ENCODE assay signal across 16 cellular contexts in genomic region chr1:118081387-118081786, GRCh38.
A peak's percentile ranks its signal among the peaks of the same experiment; 100 is the strongest.
DNase-seq lines count a peak whose midpoint lies in the region; ATAC-seq and TF ChIP-seq lines count a peak whose summit lies in the region.
"Had no signal": no experiment of that assay in that cellular context is flagged by ENCODE, and none has a peak within 500 bp of the region (broad histone marks: within the 10 kb centered on the region; RNA-seq: fewer than 3 reads in every experiment).

No MANE protein-coding gene starts in this region.

- intact Hi-C loops in Caco-2 (cut with micrococcal nuclease; ENCODE audit: unreplicated experiment) (no loop called here), gastrocnemius medialis (cut with DNase I; ENCODE audit: low total_unique reads) (no loop called here)

- peaks cover 9% of the 10 kb centered on the region for H3K4me1 Mint-ChIP-seq in Caco-2 (ENCODE audit: low read depth, unreplicated experiment)

- H3K36me3 ChIP-seq in Caco-2 (ENCODE audit: control insufficient read depth, insufficient read depth, low read length): no peaks in the 10 kb centered on the region
- no peaks in the 10 kb centered on the region for H3K36me3 ChIP-seq in gastrocnemius medialis
- H3K36me3 ChIP-seq: HAP-1, heart right ventricle had no signal

- in situ Hi-C loops in gastrocnemius medialis (cut with MboI; ENCODE audit: low sequenced_read_pairs in 4 of 4): no loop called here

- H3K36me3 Mint-ChIP-seq in Caco-2 (ENCODE audit: insufficient read depth, unreplicated experiment): no peaks in the 10 kb centered on the region

- no peak overlapping the region for H3K27ac ChIP-seq in gastrocnemius medialis
- H3K27ac ChIP-seq: heart right ventricle had no signal

- CTCF ChIA-PET in Caco-2 (lab: Charles Lee): no interaction called here

- H3K4me3 Mint-ChIP-seq in Caco-2 (ENCODE audit: unreplicated experiment): peak overlapping the region; percentile 12

- H3K9me3 ChIP-seq in Caco-2 (no peaks in the 10 kb centered on the region), gastrocnemius medialis (no peaks in the 10 kb centered on the region)
- H3K9me3 ChIP-seq: HAP-1 had no signal

- H3K4me1 ChIP-seq in Caco-2 (no peaks in the 10 kb centered on the region), gastrocnemius medialis (no peaks in the 10 kb centered on the region)
- H3K4me1 ChIP-seq: HAP-1, heart right ventricle had no signal

- H3K9me3 Mint-ChIP-seq in Caco-2 (ENCODE audit: unreplicated experiment): no peaks in the 10 kb centered on the region

- no TSS peak for BruUV-seq in Caco-2 (replicated peaks; lab: Mats Ljungman, UMichigan)

- TF ChIP-seq CTCF in Caco-2 (IDR thresholded peaks at IDR 0.05; ENCODE audit: insufficient read depth in 1 of 2, low read depth in 1 of 2, low read length in 1 of 2, severe bottlenecking in 1 of 2, unreplicated experiment in 1 of 2): no peak
- no peak for TF ChIP-seq CTCF in gastrocnemius medialis (IDR thresholded peaks at IDR 0.05 in 4 of 5, conservative IDR thresholded peaks at IDR 0.05 in 1 of 5)

- ATAC-seq in GM18861 (IDR thresholded peaks at IDR 0.05; ENCODE audit: unreplicated experiment): peak; percentile 46
- peak; percentile 78 for ATAC-seq in GM21717 (IDR thresholded peaks at IDR 0.05; ENCODE audit: unreplicated experiment)
- ATAC-seq in HG03565 (IDR thresholded peaks at IDR 0.05; ENCODE audit: unreplicated experiment): peak; percentile 93
- ATAC-seq in gastrocnemius medialis: no peak
- ATAC-seq: heart right ventricle had no signal

- peaks cover 4% of the 10 kb centered on the region for H3K27me3 Mint-ChIP-seq in Caco-2 (ENCODE audit: insufficient read depth, unreplicated experiment)

- POLR2A ChIA-PET in Caco-2 (lab: Charles Lee): no interaction called here

- DNase-seq in Caco-2 (peak in 1 of 2 experiments; percentile 3), SW 1271 (lab: John Stamatoyannopoulos, UW) (no peak), H4 (ENCODE audit: low spot score) (no peak), gastrocnemius medialis (no peak), medulla oblongata (ENCODE audit: extremely low spot score) (no peak)
- DNase-seq: effector memory CD4-positive, alpha-beta T cell; heart right ventricle; mesenchymal stem cell; NCI-H2029 treated with DMSO at 0.1 percent for 48 hours; stimulated activated CD4-positive, alpha-beta T cell treated with anti-CD3 and anti-CD28 coated beads, Interleukin-4, amount 100 ng/mL, for 24 hours; T1000 had no signal

- H3K4me3 ChIP-seq in Caco-2 (ENCODE audit: low read depth, low read length): no peak overlapping the region
- no peak overlapping the region for H3K4me3 ChIP-seq in gastrocnemius medialis
- H3K4me3 ChIP-seq: HAP-1, heart right ventricle had no signal

- H3K27ac Mint-ChIP-seq in Caco-2 (ENCODE audit: unreplicated experiment): no peak overlapping the region
- H3K27ac Mint-ChIP-seq: progenitor cell of endocrine pancreas had no signal

- TF ChIP-seq POLR2A in gastrocnemius medialis (IDR thresholded peaks at IDR 0.05): no peak

- no peaks in the 10 kb centered on the region for H3K27me3 ChIP-seq in Caco-2 (replicated peaks; ENCODE audit: control insufficient read depth, insufficient read depth, low read length)
- H3K27me3 ChIP-seq in gastrocnemius medialis: no peaks in the 10 kb centered on the region

Comparison
In these comparisons a context has a peak if more than half of its experiments do, and no peak if none do; other contexts are left out.
1. ATAC-seq: peak in GM18861 (single experiment), GM21717 (single experiment) and HG03565 (single experiment); none in gastrocnemius medialis (0 of 2).